Comparison of ENCODE assay signal across 7 cellular contexts in genomic region chr2:82827426-82827825, GRCh38.
"Had no signal": no experiment of that assay in that cellular context is flagged by ENCODE, and none has a peak within 500 bp of the region (broad histone marks: within the 10 kb centered on the region; RNA-seq: fewer than 3 reads in every experiment).

No MANE protein-coding gene starts in this region.

- ATAC-seq: GM23338 had no signal

- FAIRE-seq: H1, H54, HTR-8/SVneo had no signal

- H3K4me2 ChIP-seq: GM23338 had no signal

- DNase-seq: H9, HCEC 1CT, KBM-7 had no signal

- H3K4me3 ChIP-seq: GM23338 had no signal

- H2AFZ ChIP-seq: GM23338 had no signal
